Comparison of ENCODE assay signal across 8 cellular contexts in the genomic region with DNA sequence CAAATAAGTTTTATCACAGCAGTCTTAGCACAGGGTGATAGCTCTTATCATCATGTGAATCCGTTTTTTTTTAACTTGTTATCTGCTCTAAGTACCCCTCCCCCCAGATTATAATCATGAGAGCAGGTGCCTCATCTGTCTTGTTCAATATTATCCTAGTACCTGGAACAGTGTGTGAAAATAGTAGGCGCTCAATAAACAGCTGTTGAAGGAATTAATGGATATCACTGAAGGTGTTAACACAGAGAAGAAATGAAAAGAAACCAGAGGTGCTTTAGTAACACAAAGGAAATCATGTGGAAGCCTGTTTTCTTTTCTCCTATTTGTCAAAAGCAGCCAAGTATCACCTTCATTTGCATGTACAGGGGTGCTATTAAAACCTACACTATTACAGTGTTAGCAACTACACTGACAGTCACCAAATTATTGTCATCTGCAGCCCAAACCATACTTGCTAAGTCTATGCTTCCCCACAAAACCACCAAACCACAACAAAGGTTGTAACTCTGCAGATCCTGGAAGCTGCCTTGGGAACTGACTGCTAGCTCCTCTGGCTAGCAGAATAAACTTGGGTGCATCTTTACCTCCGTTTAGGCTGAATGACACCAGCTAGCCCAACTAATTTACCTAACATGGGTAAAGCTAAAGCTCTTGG. TPM values are rescaled to one million over a fixed set of nuclear protein-coding genes. Genes with fewer than 3 reads are reported as not detected.
DNase-seq lines count a peak whose midpoint lies in the region; ATAC-seq and TF ChIP-seq lines count a peak whose summit lies in the region.

No MANE protein-coding gene starts in this region.

- H3K36me3 ChIP-seq in smooth muscle cell (ENCODE audit: low read depth), result peaks cover 3% of the 10 kb centered on the region
- H3K36me3 ChIP-seq in prostate gland, result peaks cover 0 to 8% of the 10 kb centered on the region in 2 donors
- H3K36me3 ChIP-seq in sigmoid colon, result peaks cover 16 to 24% (median 19%) of the 10 kb centered on the region in 4 donors

- TF ChIP-seq EP300 in sigmoid colon (IDR thresholded peaks at IDR 0.05), result no peak

- no peak overlapping the region for H2AFZ ChIP-seq in smooth muscle cell (ENCODE audit: low read depth)

- DNase-seq in NOMO-1 (lab: John Stamatoyannopoulos, UW; ENCODE audit: unreplicated experiment in 2 of 2), result peak; percentile 23 to 57
- DNase-seq in activated effector memory CD4-positive, alpha-beta T cell treated with Interleukin-2 at 50 U/mL for 16 hours, result peak; percentile 33
- DNase-seq in smooth muscle cell (lab: John Stamatoyannopoulos, UW; ENCODE audit: unreplicated experiment), result no peak
- no peak for DNase-seq in prostate gland (ENCODE audit: low spot score)
- DNase-seq in sigmoid colon, result no peak
- no peak for DNase-seq in middle frontal gyrus (ENCODE audit: extremely low spot score, low spot score)
- no peak for DNase-seq in HuH-7 (ENCODE audit: low spot score)

- H3K79me2 ChIP-seq in smooth muscle cell (ENCODE audit: low read depth), result peaks cover 63% of the 10 kb centered on the region

- no peak overlapping the region for H3K4me3 ChIP-seq in smooth muscle cell
- H3K4me3 ChIP-seq in prostate gland, result no peak overlapping the region
- H3K4me3 ChIP-seq in sigmoid colon, result no peak overlapping the region

- ATAC-seq in GM18519 (IDR thresholded peaks at IDR 0.05; ENCODE audit: low FRiP score, unreplicated experiment), result peak; percentile 25

- no peak overlapping the region for H3K27ac ChIP-seq in smooth muscle cell (ENCODE audit: low read depth)
- H3K27ac ChIP-seq in prostate gland, result no peak overlapping the region
- H3K27ac ChIP-seq in sigmoid colon, result no peak overlapping the region

- no peaks in the 10 kb centered on the region for H3K9me3 ChIP-seq in smooth muscle cell (replicated peaks; ENCODE audit: low read depth)
- H3K9me3 ChIP-seq in prostate gland, result no peaks in the 10 kb centered on the region
- H3K9me3 ChIP-seq in sigmoid colon, result no peaks in the 10 kb centered on the region

- TF ChIP-seq POLR2A in prostate gland (IDR thresholded peaks at IDR 0.05), result no peak
- no peak for TF ChIP-seq POLR2A in sigmoid colon (IDR thresholded peaks at IDR 0.05)

- no peaks in the 10 kb centered on the region for H3K27me3 ChIP-seq in smooth muscle cell (ENCODE audit: low read depth)
- H3K27me3 ChIP-seq in prostate gland (replicated peaks; ENCODE audit: insufficient read depth), result no peaks in the 10 kb centered on the region
- H3K27me3 ChIP-seq in sigmoid colon, result no peaks in the 10 kb centered on the region

- H3K9ac ChIP-seq in smooth muscle cell (ENCODE audit: low read depth), result no peak overlapping the region

- intact Hi-C loops in prostate gland (cut with DNase I) (loop anchor here (2.0 kb wide), 1 partner anchor 51 kb away; the partner anchor contains the start of genes CHCHD4 and TMEM43), sigmoid colon (cut with DNase I) (loop anchor here (10.0 kb wide), 1 partner anchor 769 kb away; the partner anchor contains the start of gene NR2C2)

- no peaks in the 10 kb centered on the region for H3F3A ChIP-seq in smooth muscle cell (ENCODE audit: low read depth)

- peaks cover 39% of the 10 kb centered on the region for H4K20me1 ChIP-seq in smooth muscle cell (ENCODE audit: low read depth)

- H3K4me1 ChIP-seq in smooth muscle cell (ENCODE audit: low read depth) (peaks cover 16% of the 10 kb centered on the region), prostate gland (replicated peaks) (peaks cover 8% of the 10 kb centered on the region), sigmoid colon (peaks cover 0 to 32% (median 29%) of the 10 kb centered on the region in 4 donors)

- TF ChIP-seq CTCF in smooth muscle cell (IDR thresholded peaks at IDR 0.05; ENCODE audit: borderline replicate concordance, insufficient read depth, poor library complexity, severe bottlenecking), result no peak
- no peak for TF ChIP-seq CTCF in prostate gland (IDR thresholded peaks at IDR 0.05)
- no peak for TF ChIP-seq CTCF in sigmoid colon (IDR thresholded peaks at IDR 0.05)

- 61% methylated on average over 3 of the region's 3 CpGs for WGBS in smooth muscle cell (ENCODE audit: low lambda C conversion rate)
- 60% methylated on average over 3 of the region's 3 CpGs for WGBS in prostate gland
- WGBS in sigmoid colon, 2 donors, result 63 to 64% methylated on average over 3 of the region's 3 CpGs

- peak overlapping the region; percentile 16 for H3K4me2 ChIP-seq in smooth muscle cell

RNA-seq across cellular contexts. Expression of gene XPC, which starts 2.9 kb away (rescaled TPM):
- 20.9 and 31.1 TPM in 2 replicates for total RNA-seq in smooth muscle cell
- 23.8 and 28.1 TPM in 2 replicates for polyA plus RNA-seq in smooth muscle cell
- 10 to 100 TPM; 41.1 to 53.2 TPM for total RNA-seq in prostate gland
- total RNA-seq in sigmoid colon, result 10 to 100 TPM; 30.3 to 37.5 (median 32.6) TPM
- 10 to 100 TPM in 1 of 3 donors, 1 to 10 TPM in 2; 8.1 to 20.0 (median 9.0) TPM for polyA plus RNA-seq in sigmoid colon

RNA-seq across cellular contexts. Expression of gene LSM3, which starts 3.1 kb away (rescaled TPM):
- total RNA-seq in smooth muscle cell, result 18.3 and 22.6 TPM in 2 replicates
- 31.0 and 31.9 TPM in 2 replicates for polyA plus RNA-seq in smooth muscle cell
- 10 to 100 TPM; 15.0 to 15.1 TPM for total RNA-seq in prostate gland
- total RNA-seq in sigmoid colon, result 10 to 100 TPM in 3 of 4 donors, 1 to 10 TPM in 1; 8.0 to 17.1 (median 14.9) TPM
- 10 to 100 TPM; 15.0 to 20.4 (median 19.2) TPM for polyA plus RNA-seq in sigmoid colon

RNA-seq across cellular contexts. Expression of gene TMEM43, which starts 50.7 kb away (rescaled TPM):
- total RNA-seq in smooth muscle cell (76.8 and 81.1 TPM in 2 replicates), prostate gland (10 to 100 TPM; 56.8 to 80.5 TPM), sigmoid colon (10 to 100 TPM; 68.0 to 88.3 (median 80.2) TPM)
- polyA plus RNA-seq in smooth muscle cell (59.0 and 60.1 TPM in 2 replicates), sigmoid colon (10 to 100 TPM in 1 of 3 donors, 1 to 10 TPM in 2; 6.0 to 33.7 (median 7.2) TPM)

RNA-seq across cellular contexts. Expression of gene CHCHD4, which starts 50.8 kb away (rescaled TPM):
- total RNA-seq in smooth muscle cell (8.7 and 11.2 TPM in 2 replicates), prostate gland (10 to 100 TPM; 12.1 to 14.8 TPM), sigmoid colon (10 to 100 TPM; 13.0 to 33.1 (median 26.3) TPM)
- polyA plus RNA-seq in smooth muscle cell (9.5 and 12.0 TPM in 2 replicates), sigmoid colon (10 to 100 TPM; 15.3 to 33.8 (median 17.4) TPM)

Comparison
In these comparisons a context has a peak if more than half of its experiments do, and no peak if none do; other contexts are left out.
1. DNase-seq: peak in NOMO-1 (2 of 2) and activated effector memory CD4-positive, alpha-beta T cell treated with Interleukin-2 at 50 U/mL for 16 hours (single experiment); none in smooth muscle cell (single experiment), prostate gland (single experiment), sigmoid colon (single experiment), middle frontal gyrus (single experiment) and HuH-7 (single experiment).